9 cellular contexts compared by ENCODE assay signal in genomic region chr11:66962247-66962646, GRCh38. TPM values are rescaled to one million over a fixed set of nuclear protein-coding genes. Genes with fewer than 3 reads are reported as not detected.
"Had no signal": no experiment of that assay in that cellular context is flagged by ENCODE, and none has a peak within 500 bp of the region (broad histone marks: within the 10 kb centered on the region; RNA-seq: fewer than 3 reads in every experiment).

No MANE protein-coding gene starts in this region.

- DNase-seq: H9, HCEC 1CT, HFFc6, KBM-7 had no signal

- H3K27ac ChIP-seq: HL-60 had no signal

- H3K4me3 Mint-ChIP-seq: GM23338, H9, HFFc6, IgD-negative memory B cell had no signal

- H3K4me3 ChIP-seq: GM23338 had no signal

- H3K9me3 Mint-ChIP-seq: GM23338, H9 had no signal

- H3K36me3 Mint-ChIP-seq: IgD-negative memory B cell had no signal

- H3K27ac Mint-ChIP-seq: GM23338, H9, HFFc6, IgD-negative memory B cell had no signal

- ATAC-seq: GM23338, HepG2 had no signal

RNA-seq across cellular contexts. Expression of gene C11orf86, which starts 12.9 kb away (rescaled TPM):
- total RNA-seq: H9, HFFc6, HT1080 had no signal
